ENCODE assay signal across 1 cellular context in genomic region chr12:51217968-51218606, GRCh38.
TF ChIP-seq lines count a peak whose summit lies in the region.

Gene POU6F1 (minus strand): TSS chr12:51218062. CDS start chr12:51206836, 11,226 bp downstream.

TF ChIP-seq in HepG2, 621 proteins besides CTCF, POLR2A, EP300 and RAD21 (continued from another document and continues in another):
- TF ChIP-seq FOXO4 (CRISPR knock-in tag; conservative IDR thresholded peaks at IDR 0.05) (no peak), THRA (CRISPR knock-in tag; IDR thresholded peaks at IDR 0.05; ENCODE audit: borderline replicate concordance) (peak; percentile 35; the same call in 1 of the 2 replicates), ZNF12 (CRISPR knock-in tag; IDR thresholded peaks at IDR 0.05) (no peak), NR2F1 (CRISPR knock-in tag; IDR thresholded peaks at IDR 0.05) (no peak), ZBTB21 (CRISPR knock-in tag; IDR thresholded peaks at IDR 0.05) (no peak), ZNF746 (CRISPR knock-in tag; IDR thresholded peaks at IDR 0.05) (0 out of 2 replicates have a peak, but pooled peaks have one; percentile 3), ZNF451 (CRISPR knock-in tag; IDR thresholded peaks at IDR 0.05) (no peak), HNRNPLL (IDR thresholded peaks at IDR 0.05; ENCODE audit: low read depth, low read length, poor library complexity, severe bottlenecking) (peak; percentile 18), SATB2 (CRISPR knock-in tag; IDR thresholded peaks at IDR 0.05) (no peak), MYC (CRISPR knock-in tag; IDR thresholded peaks at IDR 0.05; ENCODE audit: borderline replicate concordance) (peak; percentile 60), IRF9 (CRISPR knock-in tag; IDR thresholded peaks at IDR 0.05; ENCODE audit: borderline replicate concordance) (no peak), GATAD2A (CRISPR knock-in tag; IDR thresholded peaks at IDR 0.05) (peak; percentile 15; the same call in 1 of the 2 replicates), RXRA (CRISPR knock-in tag; IDR thresholded peaks at IDR 0.05) (peak; percentile 35; the same call in 1 of the 2 replicates), KDM5B (CRISPR knock-in tag; IDR thresholded peaks at IDR 0.05; ENCODE audit: borderline replicate concordance) (peak; percentile 50; the same call in 1 of the 2 replicates), GABPB1 (CRISPR knock-in tag; IDR thresholded peaks at IDR 0.05) (peak; percentile 39; the same call in 1 of the 2 replicates), ETV6 (CRISPR knock-in tag; conservative IDR thresholded peaks at IDR 0.05) (peak; percentile 42; the same call in 1 of the 2 replicates), ZBED4 (CRISPR knock-in tag; IDR thresholded peaks at IDR 0.05; ENCODE audit: borderline replicate concordance) (0 out of 2 replicates have a peak, but pooled peaks have one; percentile 32), RFXAP (CRISPR knock-in tag; IDR thresholded peaks at IDR 0.05; ENCODE audit: borderline replicate concordance) (no peak; the same call in 1 of the 2 replicates), BRF2 (CRISPR knock-in tag; IDR thresholded peaks at IDR 0.05) (no peak), HNF1B (CRISPR knock-in tag; IDR thresholded peaks at IDR 0.05) (no peak), TCF7 (IDR thresholded peaks at IDR 0.05; ENCODE audit: low read depth) (no peak), PRMT3 (CRISPR knock-in tag; IDR thresholded peaks at IDR 0.05; ENCODE audit: borderline replicate concordance, low read depth) (no peak), ZNF224 (CRISPR knock-in tag; IDR thresholded peaks at IDR 0.05) (0 out of 2 replicates have a peak, but pooled peaks have one; percentile 7), ZNF407 (CRISPR knock-in tag; IDR thresholded peaks at IDR 0.05; ENCODE audit: not compliant biosample characterization) (no peak), ZSCAN21 (CRISPR knock-in tag; IDR thresholded peaks at IDR 0.05; ENCODE audit: borderline replicate concordance) (no peak), PATZ1 (CRISPR knock-in tag; IDR thresholded peaks at IDR 0.05) (peak; percentile 79), LCORL (IDR thresholded peaks at IDR 0.05) (no peak), LCORL (CRISPR knock-in tag; IDR thresholded peaks at IDR 0.05) (peak; percentile 49; the same call in 1 of the 2 replicates), ATF3 (CRISPR knock-in tag; IDR thresholded peaks at IDR 0.05) (no peak), ZNF704 (CRISPR knock-in tag; IDR thresholded peaks at IDR 0.05; ENCODE audit: borderline replicate concordance) (no peak), ZFY (CRISPR knock-in tag; IDR thresholded peaks at IDR 0.05) (no peak)
